In the genomic region with DNA sequence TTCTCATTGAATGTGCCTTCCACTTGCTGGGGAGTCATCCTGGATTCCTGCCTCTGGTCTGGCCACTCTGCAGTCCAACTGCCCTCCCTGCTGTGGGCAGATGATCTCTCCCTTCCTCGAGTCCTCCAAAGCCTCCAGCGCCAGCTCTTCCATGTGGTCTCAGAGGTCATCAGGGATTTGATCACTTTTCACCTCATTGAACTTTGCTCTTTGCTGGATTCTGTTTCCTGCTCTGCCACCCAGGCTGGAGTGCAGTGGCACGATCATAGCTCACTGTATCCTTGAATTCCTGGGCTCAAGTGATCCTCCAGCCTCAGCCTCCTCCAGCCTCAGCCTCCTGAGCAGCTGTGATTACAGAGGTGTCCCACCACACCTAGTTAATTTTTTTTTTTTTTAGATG, we compare ENCODE assay signal across 28 cellular contexts.
"Had no signal": no experiment of that assay in that cellular context is flagged by ENCODE, and none has a peak within 500 bp of the region (broad histone marks: within the 10 kb centered on the region; RNA-seq: fewer than 3 reads in every experiment).

No MANE protein-coding gene starts in this region.

- DNase-seq: dorsolateral prefrontal cortex; effector CD4-positive, alpha-beta T cell; endodermal cell; foreskin fibroblast; gastrocnemius medialis; heart right ventricle; hippocampal formation; left cardiac atrium; left ventricle myocardium superior; naive B cell; nucleus accumbens; right cardiac atrium; stimulated activated CD4-positive, alpha-beta T cell treated with anti-CD3 and anti-CD28 coated beads, Interleukin-15, amount 100 ng/mL, for 24 hours; stimulated activated CD4-positive, alpha-beta T cell treated with anti-CD3 and anti-CD28 coated beads, Interleukin-2, amount 100 ng/mL, for 48 hours; stimulated activated naive CD4-positive, alpha-beta T cell; stimulated activated naive CD8-positive, alpha-beta T cell treated with anti-CD3 and anti-CD28 coated beads, Interleukin-15, amount 100 ng/mL, for 72 hours; thyroid gland; trophoblast cell had no signal

- H3K27me3 ChIP-seq: dorsolateral prefrontal cortex, gastrocnemius medialis, heart right ventricle, thyroid gland, vagina had no signal

- H3K36me3 ChIP-seq: gastrocnemius medialis, heart right ventricle, prostate gland, thyroid gland, vagina had no signal

- ATAC-seq: esophagus mucosa; gastrocnemius medialis; heart right ventricle; left ventricle myocardium superior; natural killer cell treated with Interleukin-12 subunit alpha and Interleukin-12 subunit beta and Interleukin-15 and Interleukin-18, amount 100 ng/mL, for 72 hours; right cardiac atrium; stimulated activated naive CD8-positive, alpha-beta T cell treated with anti-CD3 and anti-CD28 coated beads, Interleukin-15, amount 100 ng/mL, for 72 hours had no signal

- H3K27ac Mint-ChIP-seq: endodermal cell; memory B cell; stimulated activated naive CD8-positive, alpha-beta T cell treated with anti-CD3 and anti-CD28 coated beads, Interleukin-15, amount 100 ng/mL, for 72 hours had no signal

- H3K9me3 ChIP-seq: gastrocnemius medialis, prostate gland, thyroid gland, vagina had no signal

- H3K4me3 Mint-ChIP-seq: endodermal cell; memory B cell; naive B cell; natural killer cell treated with Interleukin-12 subunit alpha and Interleukin-12 subunit beta and Interleukin-15 and Interleukin-18, amount 100 ng/mL, for 72 hours; stimulated activated naive CD8-positive, alpha-beta T cell treated with anti-CD3 and anti-CD28 coated beads, Interleukin-15, amount 100 ng/mL, for 72 hours had no signal

- H3K4me1 ChIP-seq: gastrocnemius medialis, prostate gland, thyroid gland, vagina had no signal

- H3K4me3 ChIP-seq: dorsolateral prefrontal cortex, gastrocnemius medialis, heart right ventricle, lung, prostate gland, skin epidermis, thyroid gland, vagina had no signal

- H3K4me1 Mint-ChIP-seq: endodermal cell; stimulated activated naive CD8-positive, alpha-beta T cell treated with anti-CD3 and anti-CD28 coated beads, Interleukin-15, amount 100 ng/mL, for 72 hours had no signal

- H3K27me3 Mint-ChIP-seq: natural killer cell treated with Interleukin-12 subunit alpha and Interleukin-12 subunit beta and Interleukin-15 and Interleukin-18, amount 100 ng/mL, for 72 hours; stimulated activated naive CD8-positive, alpha-beta T cell treated with anti-CD3 and anti-CD28 coated beads, Interleukin-15, amount 100 ng/mL, for 72 hours had no signal

- FAIRE-seq: colon, islet of Langerhans had no signal

- H3K27ac ChIP-seq: dorsolateral prefrontal cortex, epithelial cell of prostate, gastrocnemius medialis, heart right ventricle, prostate gland, skin epidermis, thyroid gland, vagina had no signal
